29 cellular contexts compared by ENCODE assay signal in genomic region chr11:13698147-13698546, GRCh38.
"Had no signal": no experiment of that assay in that cellular context is flagged by ENCODE, and none has a peak within 500 bp of the region (broad histone marks: within the 10 kb centered on the region; RNA-seq: fewer than 3 reads in every experiment).

No MANE protein-coding gene starts in this region.

- ATAC-seq: activated CD8-positive, alpha-beta T cell treated with anti-CD3 and anti-CD28 coated beads, Interleukin-2, amount 10 ng/mL, durations not matched to agents 7 days and 5 days; Panc1; Right ventricle myocardium inferior; T-cell had no signal

- H3K4me3 Mint-ChIP-seq: activated CD8-positive, alpha-beta T cell treated with anti-CD3 and anti-CD28 coated beads, Interleukin-2, amount 10 ng/mL, durations not matched to agents 7 days and 5 days; activated naive CD4-positive, alpha-beta T cell treated with anti-CD3 and anti-CD28 coated beads, Interleukin-2, amount 50 U/mL, for 24 hours; activated T-helper 1 cell treated with anti-CD3 and anti-CD28 coated beads, Interleukin-12 subunit alpha, Interleukin-12 subunit beta, Interleukin-2, Interleukin-4 antibody, amounts not matched to agents 30 ng/mL and 10 ng/mL and 1 ng/mL, durations not matched to agents 14 hours and 24 hours and 36 hours; T-cell had no signal

- H3K4me3 ChIP-seq: breast epithelium, SK-N-MC had no signal

- DNase-seq: activated CD4-positive, alpha-beta T cell treated with anti-CD3 and anti-CD28 coated beads for 48 hours; activated CD4-positive, alpha-beta T cell treated with anti-CD3 and anti-CD28 coated beads, Interleukin-2, amount 50 U/mL, for 4 hours; activated CD4-positive, CD25-positive, alpha-beta regulatory T cell treated with anti-CD3 and anti-CD28 coated beads, Interleukin-2, amount 50 U/mL, for 72 hours; activated CD8-positive, alpha-beta memory T cell treated with anti-CD3 and anti-CD28 coated beads, Interleukin-2, amount 50 U/mL, for 48 hours; activated CD8-positive, alpha-beta T cell treated with anti-CD3 and anti-CD28 coated beads, Interleukin-2, amount 10 ng/mL, durations not matched to agents 7 days and 5 days; activated effector memory CD4-positive, alpha-beta T cell treated with Interleukin-2 at 50 U/mL for 16 hours; activated naive CD4-positive, alpha-beta T cell; activated T-cell treated with anti-CD3 and anti-CD28 coated beads, Interleukin-2, amount 50 U/mL, for 1 hour; aorta; central memory CD4-positive, alpha-beta T cell; KG1; NCI-H1048; NCI-H1417; NCI-H1930; NCI-H2171; NCI-H2227 treated with DMSO at 0.1 percent for 48 hours; NCI-H446 treated with DMSO at 0.1 percent for 48 hours; NCI-H526; NCI-H82; RPMI8226; T-cell; T-helper 2 cell; T1000 had no signal

- H3K27ac Mint-ChIP-seq: activated CD8-positive, alpha-beta T cell treated with anti-CD3 and anti-CD28 coated beads, Interleukin-2, amount 10 ng/mL, durations not matched to agents 7 days and 5 days; activated naive CD4-positive, alpha-beta T cell treated with anti-CD3 and anti-CD28 coated beads, Interleukin-2, amount 50 U/mL, for 24 hours; activated T-helper 1 cell treated with anti-CD3 and anti-CD28 coated beads, Interleukin-12 subunit alpha, Interleukin-12 subunit beta, Interleukin-2, Interleukin-4 antibody, amounts not matched to agents 30 ng/mL and 10 ng/mL and 1 ng/mL, durations not matched to agents 14 hours and 24 hours and 36 hours; T-cell had no signal

- H3K9me3 Mint-ChIP-seq: activated naive CD4-positive, alpha-beta T cell treated with anti-CD3 and anti-CD28 coated beads, Interleukin-2, amount 50 U/mL, for 24 hours; activated T-helper 1 cell treated with anti-CD3 and anti-CD28 coated beads, Interleukin-12 subunit alpha, Interleukin-12 subunit beta, Interleukin-2, Interleukin-4 antibody, amounts not matched to agents 30 ng/mL and 10 ng/mL and 1 ng/mL, durations not matched to agents 14 hours and 24 hours and 36 hours; T-cell had no signal

- H3K36me3 ChIP-seq: breast epithelium had no signal

- H3K27me3 Mint-ChIP-seq: activated naive CD4-positive, alpha-beta T cell treated with anti-CD3 and anti-CD28 coated beads, Interleukin-2, amount 50 U/mL, for 24 hours; T-cell had no signal

- H3K27me3 ChIP-seq: breast epithelium had no signal

- H3K27ac ChIP-seq: breast epithelium, SK-N-MC had no signal

- H3K9me3 ChIP-seq: breast epithelium had no signal
